21 cellular contexts compared by ENCODE assay signal in genomic region chr10:106573106-106573505, GRCh38.
A peak's percentile ranks its signal among the peaks of the same experiment; 100 is the strongest.
DNase-seq lines count a peak whose midpoint lies in the region; ATAC-seq, FAIRE-seq and TF ChIP-seq lines count a peak whose summit lies in the region.
"Had no signal": no experiment of that assay in that cellular context is flagged by ENCODE, and none has a peak within 500 bp of the region (broad histone marks: within the 10 kb centered on the region; RNA-seq: fewer than 3 reads in every experiment).

No MANE protein-coding gene starts in this region.

- no peaks in the 10 kb centered on the region for H3K9me1 ChIP-seq in keratinocyte (ENCODE audit: control insufficient read depth, extremely low read depth, insufficient read depth, low read length)

- H3K27me3 ChIP-seq in keratinocyte (ENCODE audit: control insufficient read depth, extremely low read depth, insufficient read depth, low read length) (no peaks in the 10 kb centered on the region), MM.1S (replicated peaks; ENCODE audit: insufficient read depth, low read length) (no peaks in the 10 kb centered on the region), Peyer's patch (no peaks in the 10 kb centered on the region)
- H3K27me3 ChIP-seq: hepatocyte, uterus had no signal

- DNase-seq in ELR (ENCODE audit: low read depth) (peak; percentile 73), RPMI7951 (ENCODE audit: low read depth) (peak; percentile 1), dedifferentiated amniotic fluid mesenchymal stem cell (ENCODE audit: extremely low spot score) (peak; percentile 90), keratinocyte (ENCODE audit: low read depth, low spot score) (no peak), MM.1S (no peak), SIG-M5 treated with dmso at 0.1 percent for 504 hours (lab: John Stamatoyannopoulos, UW; ENCODE audit: unreplicated experiment) (no peak), Peyer's patch (no peak)
- DNase-seq: activated naive CD4-positive, alpha-beta T cell treated with Interleukin-2 at 50 U/mL for 16 hours; erythroblast; mesenchymal stem cell; NCI-H1694 treated with DMSO at 0.1 percent for 48 hours; NCI-H446; NK-92 treated with Interleukin-12 subunit alpha and Interleukin-12 subunit beta, amount 100 ng/mL, for 24 hours; small intestine; stimulated activated CD4-positive, alpha-beta T cell treated with anti-CD3 and anti-CD28 coated beads, Interleukin-4, amount 100 ng/mL, for 4 hours; substantia nigra; uterus had no signal

- TF ChIP-seq CTCF in keratinocyte (optimal IDR thresholded peaks at IDR 0.05 in 1 of 3, IDR thresholded peaks at IDR 0.05 in 1 of 3, conservative IDR thresholded peaks at IDR 0.05 in 1 of 3; ENCODE audit: extremely low read depth in 1 of 3, insufficient read depth in 2 of 3, low read length in 3 of 3) (no peak), MM.1S (IDR thresholded peaks at IDR 0.05; ENCODE audit: low read length) (no peak), Peyer's patch (IDR thresholded peaks at IDR 0.05) (no peak)

- no peak overlapping the region for H2AFZ ChIP-seq in keratinocyte (ENCODE audit: control insufficient read depth, low read length)
- H2AFZ ChIP-seq in MM.1S (ENCODE audit: low read length) = no peak overlapping the region
- H2AFZ ChIP-seq: hepatocyte had no signal

- H3K36me3 ChIP-seq in keratinocyte (ENCODE audit: control insufficient read depth in 2 of 2, extremely low read depth in 1 of 2, insufficient read depth in 2 of 2, low read length in 2 of 2) = no peaks in the 10 kb centered on the region
- no peaks in the 10 kb centered on the region for H3K36me3 ChIP-seq in MM.1S (replicated peaks; ENCODE audit: insufficient read depth, low read length)
- H3K36me3 ChIP-seq in Peyer's patch = no peaks in the 10 kb centered on the region
- H3K36me3 ChIP-seq: uterus had no signal

- FAIRE-seq in keratinocyte (lab: Jason Lieb, UNC) = peak; percentile 56
- FAIRE-seq: G401.6, small intestine had no signal

- no peaks in the 10 kb centered on the region for H3K79me2 ChIP-seq in keratinocyte (ENCODE audit: control insufficient read depth, insufficient read depth, low read length)
- H3K79me2 ChIP-seq in MM.1S (ENCODE audit: low read length) = no peaks in the 10 kb centered on the region
- H3K79me2 ChIP-seq: hepatocyte had no signal

- H3K9me2 ChIP-seq in MM.1S (replicated peaks; ENCODE audit: insufficient read depth, low read length) = no peaks in the 10 kb centered on the region

- H3K4me1 ChIP-seq in keratinocyte (ENCODE audit: control insufficient read depth, extremely low read depth, insufficient read depth, low read length) = peaks cover 12% of the 10 kb centered on the region
- 0 out of 2 replicates have a peak, but pooled peaks cover 4% of the 10 kb centered on the region for H3K4me1 ChIP-seq in MM.1S (ENCODE audit: low read length)
- H3K4me1 ChIP-seq in Peyer's patch = no peaks in the 10 kb centered on the region
- H3K4me1 ChIP-seq: uterus had no signal

- H3K9ac ChIP-seq in keratinocyte (ENCODE audit: control insufficient read depth, extremely low read depth, insufficient read depth, low read length) (no peak overlapping the region), MM.1S (ENCODE audit: low read length) (no peak overlapping the region)

- H3K4me3 ChIP-seq in keratinocyte (ENCODE audit: control insufficient read depth in 2 of 3, extremely low read depth in 1 of 3, insufficient read depth in 2 of 3, low read depth in 1 of 3, low read length in 3 of 3) = no peak overlapping the region
- H3K4me3 ChIP-seq in MM.1S (ENCODE audit: low read length) = no peak overlapping the region
- H3K4me3 ChIP-seq in Peyer's patch = no peak overlapping the region
- H3K4me3 ChIP-seq: hepatocyte, uterus had no signal

- TF ChIP-seq POLR2A in Peyer's patch (IDR thresholded peaks at IDR 0.05) = no peak

- no peaks in the 10 kb centered on the region for H3F3A ChIP-seq in MM.1S (ENCODE audit: insufficient read depth, low read length)

- dilution Hi-C loops in keratinocyte (cut with MboI; ENCODE audit: extremely low pct_ligation_motif_present, low sequenced_read_pairs) = no loop called here

- H3K9me3 ChIP-seq in keratinocyte (ENCODE audit: control insufficient read depth, low read depth, low read length) = no peaks in the 10 kb centered on the region
- no peaks in the 10 kb centered on the region for H3K9me3 ChIP-seq in MM.1S (replicated peaks; ENCODE audit: insufficient read depth, low read length)
- H3K9me3 ChIP-seq in Peyer's patch = no peaks in the 10 kb centered on the region
- H3K9me3 ChIP-seq: uterus had no signal

- ATAC-seq in GM19467 (IDR thresholded peaks at IDR 0.05; ENCODE audit: unreplicated experiment) = no peak
- ATAC-seq: natural killer cell treated with Interleukin-12 subunit alpha and Interleukin-12 subunit beta and Interleukin-15 and Interleukin-18, amount 100 ng/mL, for 72 hours had no signal

- H3K27ac ChIP-seq in keratinocyte (ENCODE audit: control insufficient read depth, insufficient read depth, low read length) (peak overlapping the region; percentile 23), MM.1S (ENCODE audit: low read length) (no peak overlapping the region), Peyer's patch (no peak overlapping the region)
- H3K27ac ChIP-seq: hepatocyte, uterus had no signal

- H4K20me1 ChIP-seq in keratinocyte (ENCODE audit: control insufficient read depth, extremely low read depth, insufficient read depth, low read length) = no peaks in the 10 kb centered on the region
- no peaks in the 10 kb centered on the region for H4K20me1 ChIP-seq in MM.1S (ENCODE audit: insufficient read depth, low read length)

- peak overlapping the region; percentile 7 for H3K4me2 ChIP-seq in keratinocyte (ENCODE audit: control insufficient read depth, extremely low read depth, insufficient read depth, low read depth, low read length)
- no peak overlapping the region for H3K4me2 ChIP-seq in MM.1S (ENCODE audit: low read depth, low read length)
- H3K4me2 ChIP-seq: hepatocyte had no signal

Comparison
In these comparisons a context has a peak if more than half of its experiments do, and no peak if none do; other contexts are left out.
1. DNase-seq: peak in ELR (single experiment), RPMI7951 (single experiment) and dedifferentiated amniotic fluid mesenchymal stem cell (single experiment); none in keratinocyte (single experiment), MM.1S (single experiment), SIG-M5 treated with dmso at 0.1 percent for 504 hours (single experiment) and Peyer's patch (0 of 3).